In the genomic region with DNA sequence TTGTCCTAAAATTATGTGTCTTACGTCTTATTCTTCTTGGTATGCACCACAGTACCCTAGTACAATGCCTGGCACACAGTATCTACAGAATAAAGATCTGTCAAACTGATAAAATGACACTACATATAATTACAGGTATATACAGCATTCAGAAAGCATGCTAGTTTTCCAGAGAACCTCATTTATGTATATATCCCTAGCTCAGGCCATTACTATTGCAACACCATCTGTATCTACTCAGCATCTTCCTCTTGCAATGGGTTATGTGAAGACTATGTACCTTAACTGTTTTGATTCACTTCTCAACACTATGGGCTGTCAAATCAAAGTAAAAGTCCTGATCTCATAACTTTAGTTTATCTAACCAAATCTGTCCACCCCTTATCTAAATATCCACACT, we compare ENCODE assay signal across 24 cellular contexts. TPM values are rescaled to one million over a fixed set of nuclear protein-coding genes. Genes with fewer than 3 reads are reported as not detected.
A peak's percentile ranks its signal among the peaks of the same experiment; 100 is the strongest.
DNase-seq lines count a peak whose midpoint lies in the region; ATAC-seq, FAIRE-seq and TF ChIP-seq lines count a peak whose summit lies in the region.
"Had no signal": no experiment of that assay in that cellular context is flagged by ENCODE, and none has a peak within 500 bp of the region (broad histone marks: within the 10 kb centered on the region; RNA-seq: fewer than 3 reads in every experiment).

No MANE protein-coding gene starts in this region.

- peak overlapping the region; percentile 7 for H3K4me3 ChIP-seq in endodermal cell (ENCODE audit: low read length)

- H3K4me1 ChIP-seq in endodermal cell (ENCODE audit: control insufficient read depth, insufficient read depth, low read length), result peaks cover 5% of the 10 kb centered on the region

- H3K27me3 Mint-ChIP-seq in activated CD4-positive, alpha-beta T cell treated with anti-CD3 and anti-CD28 coated beads, Interleukin-2, amount 10 ng/mL, durations not matched to agents 24 days and 14 days, result no peaks in the 10 kb centered on the region
- H3K27me3 Mint-ChIP-seq in HFFc6 (ENCODE audit: insufficient read depth) (no peaks in the 10 kb centered on the region), endodermal cell (ENCODE audit: insufficient read depth) (no peaks in the 10 kb centered on the region)
- no peaks in the 10 kb centered on the region for H3K27me3 Mint-ChIP-seq in activated naive CD8-positive, alpha-beta T cell treated with anti-CD3 and anti-CD28 coated beads, Interleukin-2, amount 50 U/mL, for 24 hours

- H3K36me3 ChIP-seq in endodermal cell (ENCODE audit: control insufficient read depth, insufficient read depth, low read length), result peaks cover 47% of the 10 kb centered on the region

- 97 to 100% methylated on average over 1 of the region's 1 CpG for WGBS in endodermal cell (ENCODE audit: insufficient coverage in 1 of 2, insufficient read length in 1 of 2), 2 experiments

- CTCF ChIA-PET in GM10248 (lab: Yijun Ruan, JAX), result interaction anchor here (1.9 kb wide), 1 partner anchor 8 kb away, joined by 7 read pairs; no protein-coding TSS in a partner anchor

- H3K9me3 Mint-ChIP-seq in activated CD4-positive, alpha-beta T cell treated with anti-CD3 and anti-CD28 coated beads, Interleukin-2, amount 10 ng/mL, durations not matched to agents 24 days and 14 days, result no peaks in the 10 kb centered on the region
- H3K9me3 Mint-ChIP-seq in HFFc6 (no peaks in the 10 kb centered on the region), endodermal cell (peaks cover 4% of the 10 kb centered on the region)
- peaks cover 3% of the 10 kb centered on the region for H3K9me3 Mint-ChIP-seq in stimulated activated effector memory CD8-positive, alpha-beta T cell treated with anti-CD3 and anti-CD28 coated beads, Interleukin-12 subunit alpha, Interleukin-12 subunit beta, amount 100 ng/mL, for 72 hours
- no peaks in the 10 kb centered on the region for H3K9me3 Mint-ChIP-seq in activated naive CD8-positive, alpha-beta T cell treated with anti-CD3 and anti-CD28 coated beads, Interleukin-2, amount 50 U/mL, for 24 hours
- H3K9me3 Mint-ChIP-seq: CD8-positive, alpha-beta memory T cell had no signal

- no peaks in the 10 kb centered on the region for H3K27me3 ChIP-seq in endodermal cell (ENCODE audit: control insufficient read depth, insufficient read depth, low read length, poor library complexity, severe bottlenecking)

- FAIRE-seq in H54 (lab: Jason Lieb, UNC), result no peak
- FAIRE-seq: HepG2 had no signal

- peaks cover 8% of the 10 kb centered on the region for H3K4me1 Mint-ChIP-seq in activated CD4-positive, alpha-beta T cell treated with anti-CD3 and anti-CD28 coated beads, Interleukin-2, amount 10 ng/mL, durations not matched to agents 24 days and 14 days
- H3K4me1 Mint-ChIP-seq in HFFc6 (ENCODE audit: low read depth) (peaks cover 68% of the 10 kb centered on the region), endodermal cell (peaks cover 31% of the 10 kb centered on the region)
- H3K4me1 Mint-ChIP-seq in stimulated activated effector memory CD8-positive, alpha-beta T cell treated with anti-CD3 and anti-CD28 coated beads, Interleukin-12 subunit alpha, Interleukin-12 subunit beta, amount 100 ng/mL, for 72 hours, result peaks cover 42% of the 10 kb centered on the region
- peaks cover 7% of the 10 kb centered on the region for H3K4me1 Mint-ChIP-seq in activated naive CD8-positive, alpha-beta T cell treated with anti-CD3 and anti-CD28 coated beads, Interleukin-2, amount 50 U/mL, for 24 hours

- POLR2A ChIA-PET in GM10248 (lab: Yijun Ruan, JAX), result no interaction called here

- ATAC-seq in stimulated activated effector memory CD8-positive, alpha-beta T cell treated with anti-CD3 and anti-CD28 coated beads, Interleukin-12 subunit alpha, Interleukin-12 subunit beta, amount 100 ng/mL, for 72 hours, result no peak
- no peak for ATAC-seq in activated naive CD8-positive, alpha-beta T cell treated with anti-CD3 and anti-CD28 coated beads, Interleukin-2, amount 50 U/mL, for 24 hours
- ATAC-seq: HepG2 had no signal

- TF ChIP-seq CTCF in HFFc6 (IDR thresholded peaks at IDR 0.05) (no peak), endodermal cell (conservative IDR thresholded peaks at IDR 0.05) (no peak), GM10248 (IDR thresholded peaks at IDR 0.05; ENCODE audit: control extremely low read depth, extremely low read depth, low read depth, missing control alignments) (no peak)

- peak; percentile 4 for DNase-seq in activated CD4-positive, alpha-beta T cell treated with anti-CD3 and anti-CD28 coated beads, Interleukin-2, amount 10 ng/mL, durations not matched to agents 24 days and 14 days
- DNase-seq in activated CD4-positive, alpha-beta T cell treated with anti-CD3 and anti-CD28 coated beads, Interleukin-2, amount 50 U/mL, for 4 hours, result no peak
- no peak for DNase-seq in HFFc6
- no peak for DNase-seq in endodermal cell
- no peak for DNase-seq in stimulated activated effector memory CD8-positive, alpha-beta T cell treated with anti-CD3 and anti-CD28 coated beads, Interleukin-12 subunit alpha, Interleukin-12 subunit beta, amount 100 ng/mL, for 72 hours (ENCODE audit: low spot score in 2 of 2)
- no peak for DNase-seq in GM10248 (ENCODE audit: extremely low spot score)
- DNase-seq in activated naive CD8-positive, alpha-beta T cell treated with anti-CD3 and anti-CD28 coated beads, Interleukin-2, amount 50 U/mL, for 24 hours, result no peak
- no peak for DNase-seq in H54 (ENCODE audit: insufficient read length, low spot score)
- DNase-seq: 8988T; C1 segment of cervical spinal cord; CD8-positive, alpha-beta memory T cell; GF-D8; H7; KG1; MV-4-11; NCI-H1105 treated with DMSO at 0.1 percent for 48 hours; NCI-H2081; NCI-H2171; NCI-H345; NCI-H524 treated with DMSO at 0.1 percent for 48 hours; NCI-H82; RPMI8226; SHP77 had no signal

- H3K36me3 Mint-ChIP-seq in activated CD4-positive, alpha-beta T cell treated with anti-CD3 and anti-CD28 coated beads, Interleukin-2, amount 10 ng/mL, durations not matched to agents 24 days and 14 days (ENCODE audit: low read depth), result peaks cover 24% of the 10 kb centered on the region
- H3K36me3 Mint-ChIP-seq in HFFc6 (ENCODE audit: low read depth) (peaks cover 10% of the 10 kb centered on the region; the same call in 1 of the 2 replicates), endodermal cell (ENCODE audit: low read depth) (peaks cover 32% of the 10 kb centered on the region)
- peaks cover 12% of the 10 kb centered on the region for H3K36me3 Mint-ChIP-seq in stimulated activated effector memory CD8-positive, alpha-beta T cell treated with anti-CD3 and anti-CD28 coated beads, Interleukin-12 subunit alpha, Interleukin-12 subunit beta, amount 100 ng/mL, for 72 hours
- peaks cover 37% of the 10 kb centered on the region for H3K36me3 Mint-ChIP-seq in activated naive CD8-positive, alpha-beta T cell treated with anti-CD3 and anti-CD28 coated beads, Interleukin-2, amount 50 U/mL, for 24 hours (ENCODE audit: low read depth)

- TF ChIP-seq POLR2A in H54 (IDR thresholded peaks at IDR 0.05; ENCODE audit: low read depth, low read length), result no peak

- intact Hi-C loops in activated CD4-positive, alpha-beta T cell treated with anti-CD3 and anti-CD28 coated beads, Interleukin-2, amount 10 ng/mL, durations not matched to agents 24 days and 14 days (cut with micrococcal nuclease), result no loop called here

- no peak overlapping the region for H3K27ac Mint-ChIP-seq in activated CD4-positive, alpha-beta T cell treated with anti-CD3 and anti-CD28 coated beads, Interleukin-2, amount 10 ng/mL, durations not matched to agents 24 days and 14 days
- H3K27ac Mint-ChIP-seq in HFFc6 (0 out of 2 replicates have a peak overlapping the region, but pooled peaks have one; percentile 4), endodermal cell (no peak overlapping the region)
- peak overlapping the region; percentile 5 for H3K27ac Mint-ChIP-seq in stimulated activated effector memory CD8-positive, alpha-beta T cell treated with anti-CD3 and anti-CD28 coated beads, Interleukin-12 subunit alpha, Interleukin-12 subunit beta, amount 100 ng/mL, for 72 hours
- H3K27ac Mint-ChIP-seq in activated naive CD8-positive, alpha-beta T cell treated with anti-CD3 and anti-CD28 coated beads, Interleukin-2, amount 50 U/mL, for 24 hours, result no peak overlapping the region

- no peak overlapping the region for H3K27ac ChIP-seq in endodermal cell (ENCODE audit: low read depth, low read length)

- no peak overlapping the region for H3K9ac ChIP-seq in endodermal cell (ENCODE audit: extremely low read depth, low read length, poor library complexity, severe bottlenecking)

- H3K9me3 ChIP-seq in endodermal cell (ENCODE audit: control insufficient read depth, low read length), result peaks cover 15% of the 10 kb centered on the region

- H3K4me3 Mint-ChIP-seq in activated CD4-positive, alpha-beta T cell treated with anti-CD3 and anti-CD28 coated beads, Interleukin-2, amount 10 ng/mL, durations not matched to agents 24 days and 14 days, result no peak overlapping the region
- H3K4me3 Mint-ChIP-seq in HFFc6 (no peak overlapping the region), endodermal cell (no peak overlapping the region)
- H3K4me3 Mint-ChIP-seq in stimulated activated effector memory CD8-positive, alpha-beta T cell treated with anti-CD3 and anti-CD28 coated beads, Interleukin-12 subunit alpha, Interleukin-12 subunit beta, amount 100 ng/mL, for 72 hours, result no peak overlapping the region
- H3K4me3 Mint-ChIP-seq in activated naive CD8-positive, alpha-beta T cell treated with anti-CD3 and anti-CD28 coated beads, Interleukin-2, amount 50 U/mL, for 24 hours, result no peak overlapping the region
- H3K4me3 Mint-ChIP-seq: CD8-positive, alpha-beta memory T cell had no signal

RNA-seq across cellular contexts. Expression of a gene that starts 58.5 kb away (rescaled TPM):
- total RNA-seq in activated CD4-positive, alpha-beta T cell treated with anti-CD3 and anti-CD28 coated beads, Interleukin-2, amount 10 ng/mL, durations not matched to agents 24 days and 14 days, result not detected in 2 replicates
- total RNA-seq in HFFc6 (2021; fragmentation: NEBNext Ultra II Directional; extraction: Animal tissue kit (Norgen Biotek cat#: 25700)), result not detected
- total RNA-seq in endodermal cell, result 1 to 10 TPM in 1 of 2 donors, not detected in 1; 1.9 TPM
- polyA plus RNA-seq in endodermal cell (2013, experiment 1 of 2), result 1.1 TPM
- 0.95 TPM for polyA plus RNA-seq in endodermal cell (2013, experiment 2 of 2)
- total RNA-seq: CD8-positive, alpha-beta memory T cell; H7; HepG2 had no signal
- polyA plus RNA-seq: CD8-positive, alpha-beta memory T cell; HepG2 had no signal

Comparison
In these comparisons a context has a peak if more than half of its experiments do, and no peak if none do; other contexts are left out.
1. H3K27ac Mint-ChIP-seq: peak in HFFc6 (single experiment) and stimulated activated effector memory CD8-positive, alpha-beta T cell treated with anti-CD3 and anti-CD28 coated beads, Interleukin-12 subunit alpha, Interleukin-12 subunit beta, amount 100 ng/mL, for 72 hours (single experiment); none in activated CD4-positive, alpha-beta T cell treated with anti-CD3 and anti-CD28 coated beads, Interleukin-2, amount 10 ng/mL, durations not matched to agents 24 days and 14 days (single experiment), endodermal cell (single experiment) and activated naive CD8-positive, alpha-beta T cell treated with anti-CD3 and anti-CD28 coated beads, Interleukin-2, amount 50 U/mL, for 24 hours (single experiment).